25 cellular contexts compared by ENCODE assay signal in genomic region chr9:98230354-98230753, GRCh38. TPM values are rescaled to one million over a fixed set of nuclear protein-coding genes. Genes with fewer than 3 reads are reported as not detected.
A peak's percentile ranks its signal among the peaks of the same experiment; 100 is the strongest.
DNase-seq lines count a peak whose midpoint lies in the region; ATAC-seq and TF ChIP-seq lines count a peak whose summit lies in the region.
"Had no signal": no experiment of that assay in that cellular context is flagged by ENCODE, and none has a peak within 500 bp of the region (broad histone marks: within the 10 kb centered on the region; RNA-seq: fewer than 3 reads in every experiment).

No MANE protein-coding gene starts in this region.

- H3K4me1 ChIP-seq in mucosa of descending colon (ENCODE audit: low read depth) (peaks cover 29% of the 10 kb centered on the region), transverse colon (peaks cover 0 to 64% (median 23%) of the 10 kb centered on the region in 4 donors)
- H3K4me1 ChIP-seq: gastroesophageal sphincter, left ventricle myocardium inferior had no signal

- no peaks in the 10 kb centered on the region for H3K9me3 Mint-ChIP-seq in HFFc6
- H3K9me3 Mint-ChIP-seq: activated naive CD8-positive, alpha-beta T cell treated with anti-CD3 and anti-CD28 coated beads, Interleukin-2, amount 50 U/mL, for 24 hours; CD4-positive, CD25-positive, alpha-beta regulatory T cell; central memory CD8-positive, alpha-beta T cell; naive B cell; T-helper 2 cell treated with Interferon-gamma antibody and Interleukin-4, amounts not matched to agents 5 μg/mL and 100 μg/mL, for 36 hours had no signal

- peak overlapping the region; percentile 88 for H3K27ac Mint-ChIP-seq in HFFc6
- H3K27ac Mint-ChIP-seq: activated naive CD8-positive, alpha-beta T cell treated with anti-CD3 and anti-CD28 coated beads, Interleukin-2, amount 50 U/mL, for 24 hours; T-helper 2 cell treated with Interferon-gamma antibody and Interleukin-4, amounts not matched to agents 5 μg/mL and 100 μg/mL, for 36 hours had no signal

- H3K4me3 ChIP-seq in mucosa of descending colon (no peak overlapping the region), transverse colon (no peak overlapping the region)
- H3K4me3 ChIP-seq: gastroesophageal sphincter, left ventricle myocardium inferior, spleen, tibial nerve had no signal

- H3K4me1 Mint-ChIP-seq in HFFc6 (ENCODE audit: low read depth): peaks cover 68% of the 10 kb centered on the region
- H3K4me1 Mint-ChIP-seq: activated naive CD8-positive, alpha-beta T cell treated with anti-CD3 and anti-CD28 coated beads, Interleukin-2, amount 50 U/mL, for 24 hours; central memory CD8-positive, alpha-beta T cell; naive B cell had no signal

- WGBS in transverse colon (ENCODE audit: low coverage in 1 of 2), 2 donors: 53 to 65% methylated on average over 5 to 9 of the region's 9 CpGs

- no peak for DNase-seq in HFFc6
- peak in 2 of 3 donors; percentile 38 to 63 for DNase-seq in mucosa of descending colon
- peak; percentile 33 for DNase-seq in transverse colon
- no peak for DNase-seq in T-helper 1 cell
- no peak for DNase-seq in GDM1 (lab: John Stamatoyannopoulos, UW)
- DNase-seq in NCI-H128 (lab: John Stamatoyannopoulos, UW; ENCODE audit: unreplicated experiment): no peak
- DNase-seq: activated CD4-positive, alpha-beta T cell treated with anti-CD3 and anti-CD28 coated beads for 4 hours; activated CD8-positive, alpha-beta memory T cell treated with anti-CD3 and anti-CD28 coated beads for 24 hours; activated gamma-delta T cell; activated naive CD8-positive, alpha-beta T cell treated with anti-CD3 and anti-CD28 coated beads, Interleukin-2, amount 50 U/mL, for 24 hours; CD4-positive, CD25-positive, alpha-beta regulatory T cell; hypothalamus; left ventricle myocardium inferior; naive B cell; NCI-H1092 treated with DMSO at 0.1 percent for 48 hours; NCI-H2029; NCI-H2227 treated with DMSO at 0.1 percent for 48 hours; NCI-H748 treated with DMSO at 0.1 percent for 48 hours; retina; spleen had no signal

- H3K27me3 ChIP-seq in transverse colon: no peaks in the 10 kb centered on the region
- H3K27me3 ChIP-seq: gastroesophageal sphincter, spleen, tibial nerve had no signal

- TF ChIP-seq POLR2A in transverse colon (IDR thresholded peaks at IDR 0.05): no peak

- H3K36me3 Mint-ChIP-seq in HFFc6 (ENCODE audit: low read depth): peaks cover 61% of the 10 kb centered on the region

- in situ Hi-C loops in transverse colon (cut with MboI; ENCODE audit: low pct_ligation_motif_present in 1 of 4, low pct_unique_long_range_greater_than_20kb in 1 of 4, low sequenced_read_pairs in 3 of 4): no loop called here

- H3K27ac ChIP-seq in VCaP (peak overlapping the region; percentile 74), transverse colon (peak overlapping the region; percentile 26 to 55 (median 48))
- H3K27ac ChIP-seq: gastroesophageal sphincter, left ventricle myocardium inferior, tibial nerve had no signal

- peaks cover 7% of the 10 kb centered on the region for H3K27me3 Mint-ChIP-seq in HFFc6 (ENCODE audit: insufficient read depth)
- H3K27me3 Mint-ChIP-seq: activated naive CD8-positive, alpha-beta T cell treated with anti-CD3 and anti-CD28 coated beads, Interleukin-2, amount 50 U/mL, for 24 hours; CD4-positive, CD25-positive, alpha-beta regulatory T cell; central memory CD8-positive, alpha-beta T cell; naive B cell had no signal

- intact Hi-C loops in mucosa of descending colon (cut with DNase I, micrococcal nuclease) (no loop called here), transverse colon (cut with DNase I; ENCODE audit: low total_unique reads) (no loop called here)

- ATAC-seq in mucosa of descending colon: peak; percentile 60
- ATAC-seq: activated naive CD8-positive, alpha-beta T cell treated with anti-CD3 and anti-CD28 coated beads, Interleukin-2, amount 50 U/mL, for 24 hours; gastroesophageal sphincter had no signal

- TF ChIP-seq CTCF in HFFc6 (IDR thresholded peaks at IDR 0.05) (no peak), VCaP (conservative IDR thresholded peaks at IDR 0.05) (no peak), mucosa of descending colon (IDR thresholded peaks at IDR 0.05) (no peak), transverse colon (IDR thresholded peaks at IDR 0.05) (no peak)

- H3K36me3 ChIP-seq in mucosa of descending colon (ENCODE audit: low read depth) (no peaks in the 10 kb centered on the region), transverse colon (peaks cover 0 to 19% (median 5%) of the 10 kb centered on the region in 4 donors)

- H3K4me3 Mint-ChIP-seq in HFFc6: peak overlapping the region; percentile 22; the same call in 1 of the 2 replicates
- H3K4me3 Mint-ChIP-seq: activated naive CD8-positive, alpha-beta T cell treated with anti-CD3 and anti-CD28 coated beads, Interleukin-2, amount 50 U/mL, for 24 hours; CD4-positive, CD25-positive, alpha-beta regulatory T cell; central memory CD8-positive, alpha-beta T cell; naive B cell; T-helper 2 cell treated with Interferon-gamma antibody and Interleukin-4, amounts not matched to agents 5 μg/mL and 100 μg/mL, for 36 hours had no signal

- TF ChIP-seq EP300 in transverse colon (IDR thresholded peaks at IDR 0.05; ENCODE audit: low read depth): no peak

- H3K9me3 ChIP-seq in mucosa of descending colon (no peaks in the 10 kb centered on the region), transverse colon (no peaks in the 10 kb centered on the region)
- H3K9me3 ChIP-seq: gastroesophageal sphincter, left ventricle myocardium inferior, spleen, tibial nerve had no signal

RNA-seq across cellular contexts. Expression of gene TBC1D2, which starts 25.1 kb away (rescaled TPM):
- total RNA-seq in HFFc6 (2021; fragmentation: NEBNext Ultra II Directional; extraction: Animal tissue kit (Norgen Biotek cat#: 25700)): 10 to 100 TPM; 31.9 to 39.4 (median 36.5) TPM
- total RNA-seq in mucosa of descending colon (10 to 100 TPM; 19.5 to 33.5 (median 26.9) TPM), transverse colon (100 to 1,000 TPM in 1 of 4 donors, 10 to 100 TPM in 3; 37.7 to 109 (median 55.8) TPM)

RNA-seq across cellular contexts. Expression of gene CORO2A, which starts 37.9 kb away (rescaled TPM):
- 1 to 10 TPM in 3 of 6 experiments, under 1 TPM in 3; 0.84 to 2.4 (median 1.1) TPM for total RNA-seq in HFFc6 (2021; fragmentation: NEBNext Ultra II Directional; extraction: Animal tissue kit (Norgen Biotek cat#: 25700))
- total RNA-seq in mucosa of descending colon: 10 to 100 TPM; 25.8 to 56.1 (median 45.0) TPM
- total RNA-seq in transverse colon: 10 to 100 TPM in 3 of 4 donors, 1 to 10 TPM in 1; 10.0 to 59.1 (median 47.1) TPM

Comparison
In these comparisons a context has a peak if more than half of its experiments do, and no peak if none do; other contexts are left out.
1. DNase-seq: peak in mucosa of descending colon (2 of 3) and transverse colon (single experiment); none in HFFc6 (single experiment), T-helper 1 cell (0 of 5), GDM1 (single experiment) and NCI-H128 (single experiment).